In the genomic region with DNA sequence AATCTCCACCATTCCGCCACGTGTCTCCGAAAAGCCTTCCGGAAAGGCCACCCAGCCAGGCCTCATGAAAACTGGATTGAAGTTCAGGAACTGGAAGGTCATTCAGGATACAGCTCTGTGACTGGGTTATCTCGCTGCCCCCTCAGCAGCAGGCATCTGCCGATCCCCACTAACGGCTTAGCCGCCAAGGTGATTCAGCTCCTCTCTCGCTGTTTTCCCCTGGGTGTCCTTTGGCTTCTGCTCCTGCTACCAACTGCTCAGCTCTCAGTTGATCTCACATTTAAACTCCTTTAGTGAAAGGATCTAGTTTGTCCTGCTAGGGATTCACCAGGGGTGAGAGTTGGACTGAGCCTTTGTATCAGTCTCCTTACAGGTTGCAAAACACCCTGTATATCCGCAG, we compare ENCODE assay signal across 22 cellular contexts. TPM values are rescaled to one million over a fixed set of nuclear protein-coding genes. Genes with fewer than 3 reads are reported as not detected.
DNase-seq lines count a peak whose midpoint lies in the region; ATAC-seq and TF ChIP-seq lines count a peak whose summit lies in the region.
"Had no signal": no experiment of that assay in that cellular context is flagged by ENCODE, and none has a peak within 500 bp of the region (broad histone marks: within the 10 kb centered on the region; RNA-seq: fewer than 3 reads in every experiment).

No MANE protein-coding gene starts in this region.

- ATAC-seq in HG03521 (IDR thresholded peaks at IDR 0.05; ENCODE audit: unreplicated experiment), result no peak

- DNase-seq in NCI-H82 (lab: John Stamatoyannopoulos, UW) (peak; percentile 44), NCI-H82 treated with DMSO at 0.1 percent for 48 hours (lab: John Stamatoyannopoulos, UW; ENCODE audit: unreplicated experiment) (no peak), NCI-H69 (lab: John Stamatoyannopoulos, UW) (peak; percentile 19), type B pancreatic cell (ENCODE audit: extremely low spot score, unreplicated experiment) (no peak), DMS153 (lab: John Stamatoyannopoulos, UW) (no peak), NOMO-1 treated with DMSO at 0.1 percent for 48 hours (lab: John Stamatoyannopoulos, UW; ENCODE audit: unreplicated experiment) (no peak)
- DNase-seq: DMS79 treated with DMSO at 0.1 percent for 48 hours, KBM-7, MM.1S, NCI-H1048, NCI-H1417 treated with DMSO at 0.1 percent for 48 hours, NCI-H187 treated with DMSO at 0.1 percent for 48 hours, NCI-H226, NCI-H526, Peyer's patch, SJCRH30 had no signal

- no peaks in the 10 kb centered on the region for H3K9me3 Mint-ChIP-seq in type B pancreatic cell

- H3K27ac Mint-ChIP-seq in type B pancreatic cell, result no peak overlapping the region
- H3K27ac Mint-ChIP-seq: B cell, CD14-positive monocyte had no signal

- H3K4me3 ChIP-seq in muscle layer of colon (ENCODE audit: low read depth in 1 of 2, low read length in 2 of 2), result no peak overlapping the region
- H3K4me3 ChIP-seq: Peyer's patch had no signal

- H3K27ac ChIP-seq in muscle layer of colon (ENCODE audit: low read depth, low read length), result peak overlapping the region; percentile 94
- H3K27ac ChIP-seq: Peyer's patch had no signal

- peaks cover 35% of the 10 kb centered on the region for H3K4me1 Mint-ChIP-seq in type B pancreatic cell (ENCODE audit: unreplicated experiment)

- H3K9ac ChIP-seq in muscle layer of colon (ENCODE audit: low read length), result no peak overlapping the region

- H3K27me3 Mint-ChIP-seq in type B pancreatic cell, result peaks cover 76% of the 10 kb centered on the region

- H3K36me3 Mint-ChIP-seq in type B pancreatic cell, result no peaks in the 10 kb centered on the region

- H3K4me1 ChIP-seq in muscle layer of colon (ENCODE audit: insufficient read depth, low read length), result peaks cover 18% of the 10 kb centered on the region

- H3K36me3 ChIP-seq in muscle layer of colon (ENCODE audit: insufficient read depth, low read length), result no peaks in the 10 kb centered on the region
- H3K36me3 ChIP-seq: Peyer's patch had no signal

- TF ChIP-seq CTCF in type B pancreatic cell (conservative IDR thresholded peaks at IDR 0.05), result no peak

- peak overlapping the region; percentile 47 for H3K4me3 Mint-ChIP-seq in type B pancreatic cell
- H3K4me3 Mint-ChIP-seq: B cell had no signal

- no peaks in the 10 kb centered on the region for H3K9me3 ChIP-seq in muscle layer of colon (ENCODE audit: low read length)
- H3K9me3 ChIP-seq: Peyer's patch, SJCRH30 had no signal

- H3K27me3 ChIP-seq in muscle layer of colon (ENCODE audit: control insufficient read depth in 1 of 2, insufficient read depth in 2 of 2, low read length in 2 of 2), result no peaks in the 10 kb centered on the region
- H3K27me3 ChIP-seq: SJCRH30 had no signal

RNA-seq across cellular contexts. Expression of gene GDNF, which starts 2.2 kb away (rescaled TPM):
- total RNA-seq in type B pancreatic cell (ENCODE audit: low replicate concordance), result 0.98 and 5.7 TPM in 2 replicates
- total RNA-seq: B cell; H4; T-helper 1 cell treated with Interleukin-12 subunit alpha and Interleukin-12 subunit beta and Interleukin-4 antibody, amounts not matched to agents 30 ng/mL and 1 ng/mL, for 36 hours had no signal

Comparison
In these comparisons a context has a peak if more than half of its experiments do, and no peak if none do; other contexts are left out.
1. DNase-seq: peak in NCI-H82 (single experiment) and NCI-H69 (single experiment); none in NCI-H82 treated with DMSO at 0.1 percent for 48 hours (single experiment), type B pancreatic cell (single experiment), DMS153 (single experiment) and NOMO-1 treated with DMSO at 0.1 percent for 48 hours (single experiment).